8 cellular contexts compared by ENCODE assay signal in the genomic region with DNA sequence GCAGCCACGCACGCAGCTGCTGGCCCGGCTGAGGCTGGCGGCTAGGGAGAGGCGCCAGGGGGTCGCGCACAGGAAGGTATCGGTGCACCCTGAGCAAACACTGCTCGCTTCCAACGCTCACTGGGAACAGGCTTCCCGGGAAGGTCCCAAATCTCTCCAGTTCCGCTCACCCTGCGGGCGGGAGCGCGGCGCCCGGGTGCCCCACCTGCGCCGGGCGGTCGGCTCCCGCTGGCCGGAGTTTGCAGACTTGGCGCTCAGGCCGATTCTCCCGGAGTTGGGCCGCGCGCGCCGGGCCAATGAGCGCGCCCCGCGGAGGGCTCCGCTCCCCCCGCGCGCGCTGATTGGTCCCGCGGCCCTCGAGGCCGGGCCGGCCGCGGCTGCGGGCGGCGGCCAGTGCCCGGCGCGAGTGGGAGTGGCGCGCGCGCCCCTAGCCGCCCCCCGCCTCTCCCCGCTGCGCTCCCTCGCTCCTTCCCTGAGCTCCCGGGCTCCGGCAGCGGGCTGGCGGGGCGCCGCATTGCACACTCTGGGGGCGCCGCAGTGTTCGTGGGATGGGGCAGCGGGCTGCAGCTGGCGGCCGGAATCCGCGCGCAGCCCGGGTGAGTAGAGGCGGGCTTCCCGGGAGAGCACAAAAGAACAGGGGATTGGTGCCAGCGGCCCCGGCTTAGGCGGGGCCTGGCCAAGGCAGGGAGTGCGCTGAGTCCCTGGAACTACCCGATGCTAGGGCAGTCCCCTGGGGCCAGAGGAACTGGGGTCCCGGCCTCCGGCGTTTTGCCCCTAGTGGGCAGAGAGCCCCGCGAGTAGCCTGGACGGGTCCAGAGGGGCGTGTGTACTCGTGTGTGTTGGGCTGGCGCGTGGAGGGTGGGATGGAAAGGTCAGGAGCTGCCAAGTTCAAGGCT. TPM values are rescaled to one million over a fixed set of nuclear protein-coding genes. Genes with fewer than 3 reads are reported as not detected.
DNase-seq lines count a peak whose midpoint lies in the region; ATAC-seq and TF ChIP-seq lines count a peak whose summit lies in the region.

A gene with protein sequence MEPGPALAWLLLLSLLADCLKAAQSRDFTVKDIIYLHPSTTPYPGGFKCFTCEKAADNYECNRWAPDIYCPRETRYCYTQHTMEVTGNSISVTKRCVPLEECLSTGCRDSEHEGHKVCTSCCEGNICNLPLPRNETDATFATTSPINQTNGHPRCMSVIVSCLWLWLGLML (plus strand): TSS at position 461 of the 896 bp plus-strand sequence. CDS start 107,122 bp downstream, outside the sequence.

- peak; percentile 42 for ATAC-seq in GM18499 (IDR thresholded peaks at IDR 0.05; ENCODE audit: insufficient read depth, unreplicated experiment)
- peak; percentile 61 for ATAC-seq in HG02973 (IDR thresholded peaks at IDR 0.05; ENCODE audit: unreplicated experiment)
- ATAC-seq in right cardiac atrium = peak; percentile 99

- WGBS in right cardiac atrium = under 1% methylated on average over 96 of the region's 96 CpGs

- H3K4me1 ChIP-seq in adipocyte (ENCODE audit: control insufficient read depth, insufficient read depth, low read length) = peaks cover 8% of the 10 kb centered on the region
- H3K4me1 ChIP-seq in right cardiac atrium (ENCODE audit: control insufficient read depth, insufficient read depth, low read length) = no peaks in the 10 kb centered on the region
- peaks cover 13% of the 10 kb centered on the region for H3K4me1 ChIP-seq in parathyroid adenoma

- no peaks in the 10 kb centered on the region for H3K79me2 ChIP-seq in parathyroid adenoma

- H3K4me3 ChIP-seq in adipocyte (ENCODE audit: low read length) (peak within 1 kb of the TSS; percentile 80), right cardiac atrium (ENCODE audit: low read length) (peak within 1 kb of the TSS; percentile 77), parathyroid adenoma (ENCODE audit: low read depth, low read length) (peak within 1 kb of the TSS; percentile 63)

- H3K9ac ChIP-seq in adipocyte (ENCODE audit: low read length) (peak within 1 kb of the TSS; percentile 42), parathyroid adenoma (no peak within 1 kb of the TSS)

- H3K4me2 ChIP-seq in parathyroid adenoma (ENCODE audit: low read length) = peak within 1 kb of the TSS; percentile 76

- DNase-seq in 8988T (peak; percentile 77), NCI-H2171 (lab: John Stamatoyannopoulos, UW) (peak; percentile 68), adipocyte (ENCODE audit: low read depth) (peak; percentile 97), right cardiac atrium (peak; percentile 76 to 90 (median 89)), AML-193 (lab: John Stamatoyannopoulos, UW) (no peak)

- H2AFZ ChIP-seq in parathyroid adenoma = peak within 1 kb of the TSS; percentile 98

- H3K36me3 ChIP-seq in adipocyte (ENCODE audit: control insufficient read depth, insufficient read depth, low read length, severe bottlenecking) = no peaks in the 10 kb centered on the region
- H3K36me3 ChIP-seq in parathyroid adenoma (ENCODE audit: control insufficient read depth, insufficient read depth, low read length) = no peaks in the 10 kb centered on the region

- H3K9me3 ChIP-seq in adipocyte (ENCODE audit: control insufficient read depth, low read length) (peaks cover 11% of the 10 kb centered on the region), right cardiac atrium (ENCODE audit: control insufficient read depth, low read length) (no peaks in the 10 kb centered on the region), parathyroid adenoma (ENCODE audit: control insufficient read depth, low read length) (no peaks in the 10 kb centered on the region)

- intact Hi-C loops in right cardiac atrium (cut with DNase I) = no loop called here

- H3K27me3 ChIP-seq in adipocyte (replicated peaks; ENCODE audit: control insufficient read depth, insufficient read depth, low read length) (peaks cover 54% of the 10 kb centered on the region), right cardiac atrium (ENCODE audit: control insufficient read depth, insufficient read depth) (no peaks in the 10 kb centered on the region), parathyroid adenoma (ENCODE audit: control insufficient read depth, insufficient read depth, low read length) (no peaks in the 10 kb centered on the region)

- H3K27ac ChIP-seq in right cardiac atrium (ENCODE audit: low read length) (no peak within 1 kb of the TSS), parathyroid adenoma (peak within 1 kb of the TSS; percentile 58)

- TF ChIP-seq CTCF in parathyroid adenoma (IDR thresholded peaks at IDR 0.05) = no peak

RNA-seq across cellular contexts. Expression of the gene that starts here (rescaled TPM):
- total RNA-seq in right cardiac atrium = under 1 TPM; 0.28 to 0.57 (median 0.51) TPM
- 0.48 TPM for polyA plus RNA-seq in right cardiac atrium

Comparison
In these comparisons a context has a peak if more than half of its experiments do, and no peak if none do; other contexts are left out.
1. Peak in DNase-seq, ATAC-seq and H3K4me3 ChIP-seq in right cardiac atrium; RNA of the gene not detected or under 1 TPM.
2. DNase-seq: peak in 8988T (single experiment), NCI-H2171 (single experiment) and adipocyte (single experiment); none in AML-193 (0 of 2).
3. ATAC-seq: peak in every context shown above with its lines; median percentile 99 in right cardiac atrium; 61 in HG02973; 42 in GM18499.
4. Peak in every context shown above with its lines, with median percentiles within 50 percentile points of each other: H3K4me3 ChIP-seq.